In genomic region chr22:42364641-42365336, GRCh38 we compare ENCODE assay signal across 10 cellular contexts.
DNase-seq lines count a peak whose midpoint lies in the region; ATAC-seq and TF ChIP-seq lines count a peak whose summit lies in the region.
"Had no signal": no experiment of that assay in that cellular context is flagged by ENCODE, and none has a peak within 500 bp of the region (broad histone marks: within the 10 kb centered on the region; RNA-seq: fewer than 3 reads in every experiment).

No MANE protein-coding gene starts in this region.

- CTCF ChIA-PET in activated CD4-positive, alpha-beta memory T cell treated with anti-CD3 and anti-CD28 coated beads for 36 hours (lab: Charles Lee), result no interaction called here

- peak overlapping the region; percentile 60 for H3K4me2 ChIP-seq in hepatocyte

- no peaks in the 10 kb centered on the region for H3K36me3 Mint-ChIP-seq in activated CD4-positive, alpha-beta memory T cell treated with anti-CD3 and anti-CD28 coated beads for 36 hours

- POLR2A ChIA-PET in activated CD4-positive, alpha-beta memory T cell treated with anti-CD3 and anti-CD28 coated beads for 36 hours (lab: Charles Lee), result no interaction called here

- no peak overlapping the region for H3K27ac Mint-ChIP-seq in activated CD4-positive, alpha-beta memory T cell treated with anti-CD3 and anti-CD28 coated beads for 36 hours

- peak; percentile 9 for DNase-seq in brain microvascular endothelial cell
- no peak for DNase-seq in hepatocyte (ENCODE audit: low spot score)
- DNase-seq in Ammon's horn (ENCODE audit: low spot score), result no peak
- no peak for DNase-seq in activated CD4-positive, alpha-beta memory T cell treated with anti-CD3 and anti-CD28 coated beads for 36 hours
- no peak for DNase-seq in SW 1271 (lab: John Stamatoyannopoulos, UW)
- DNase-seq: activated gamma-delta T cell, KG1 had no signal

- H3K9ac ChIP-seq in HUES48 (ENCODE audit: low read depth, low read length), result peak overlapping the region; percentile 13; the same call in 1 of the 2 replicates

- ATAC-seq in HG02885 (IDR thresholded peaks at IDR 0.05; ENCODE audit: poor library complexity, unreplicated experiment), result no peak

- no peak overlapping the region for H3K4me3 Mint-ChIP-seq in activated CD4-positive, alpha-beta memory T cell treated with anti-CD3 and anti-CD28 coated beads for 36 hours

- H3K79me2 ChIP-seq in hepatocyte, result no peaks in the 10 kb centered on the region

- H3K9me3 ChIP-seq in HUES48 (ENCODE audit: control insufficient read depth, insufficient read depth, low read length) (no peaks in the 10 kb centered on the region), hepatocyte (ENCODE audit: low read depth) (no peaks in the 10 kb centered on the region)

- H3K4me3 ChIP-seq in HUES48 (ENCODE audit: low read depth, low read length) (peak overlapping the region; percentile 45), brain microvascular endothelial cell (ENCODE audit: low read depth, low read length) (no peak overlapping the region), hepatocyte (no peak overlapping the region), skin epidermis (no peak overlapping the region)

- 39% methylated on average over 16 of the region's 16 CpGs for WGBS in hepatocyte (ENCODE audit: low lambda C conversion rate, missing lambda C conversion rate)

- in situ Hi-C loops in brain microvascular endothelial cell (cut with HindIII; ENCODE audit: low pct_ligation_motif_present, low sequenced_read_pairs), result no loop called here

- H3K4me1 ChIP-seq in HUES48 (ENCODE audit: control insufficient read depth, insufficient read depth, low read length), result peaks cover 43% of the 10 kb centered on the region
- H3K4me1 ChIP-seq in hepatocyte (ENCODE audit: insufficient read depth), result peaks cover 34% of the 10 kb centered on the region

- H3K9me2 ChIP-seq in hepatocyte (replicated peaks; ENCODE audit: insufficient read depth), result no peaks in the 10 kb centered on the region

- no peak overlapping the region for H2AFZ ChIP-seq in hepatocyte

- peak overlapping the region; percentile 96 for H3K27ac ChIP-seq in HUES48 (ENCODE audit: low read depth, low read length)
- H3K27ac ChIP-seq in brain microvascular endothelial cell, result no peak overlapping the region
- H3K27ac ChIP-seq in hepatocyte, result peak overlapping the region; percentile 68
- H3K27ac ChIP-seq in skin epidermis, result peak overlapping the region in 14 of 21 experiments; percentile 0 to 76 (median 49)

- H3K9me3 Mint-ChIP-seq in activated CD4-positive, alpha-beta memory T cell treated with anti-CD3 and anti-CD28 coated beads for 36 hours, result no peaks in the 10 kb centered on the region

- H3K36me3 ChIP-seq in HUES48 (ENCODE audit: control insufficient read depth, insufficient read depth, low read length) (no peaks in the 10 kb centered on the region), brain microvascular endothelial cell (replicated peaks) (no peaks in the 10 kb centered on the region), hepatocyte (replicated peaks; ENCODE audit: insufficient read depth, low read depth) (no peaks in the 10 kb centered on the region)

- TF ChIP-seq CTCF in brain microvascular endothelial cell (IDR thresholded peaks at IDR 0.05; ENCODE audit: low read depth, low read length, missing control alignments) (no peak), hepatocyte (IDR thresholded peaks at IDR 0.05; ENCODE audit: poor library complexity) (no peak)

- intact Hi-C loops in activated CD4-positive, alpha-beta memory T cell treated with anti-CD3 and anti-CD28 coated beads for 36 hours (cut with micrococcal nuclease), result no loop called here

- peaks cover 23% of the 10 kb centered on the region for H3K27me3 Mint-ChIP-seq in activated CD4-positive, alpha-beta memory T cell treated with anti-CD3 and anti-CD28 coated beads for 36 hours

- H4K20me1 ChIP-seq in hepatocyte (ENCODE audit: insufficient read depth, poor library complexity, severe bottlenecking), result no peaks in the 10 kb centered on the region

- H3K27me3 ChIP-seq in HUES48 (ENCODE audit: control insufficient read depth, insufficient read depth, low read length), result 0 out of 2 replicates have a peak, but pooled peaks cover 6% of the 10 kb centered on the region
- H3K27me3 ChIP-seq in brain microvascular endothelial cell (replicated peaks), result peaks cover 31% of the 10 kb centered on the region
- peaks cover 17% of the 10 kb centered on the region for H3K27me3 ChIP-seq in hepatocyte

- H3K4me1 Mint-ChIP-seq in activated CD4-positive, alpha-beta memory T cell treated with anti-CD3 and anti-CD28 coated beads for 36 hours (ENCODE audit: low read depth), result peaks cover 13% of the 10 kb centered on the region
